In the genomic region with DNA sequence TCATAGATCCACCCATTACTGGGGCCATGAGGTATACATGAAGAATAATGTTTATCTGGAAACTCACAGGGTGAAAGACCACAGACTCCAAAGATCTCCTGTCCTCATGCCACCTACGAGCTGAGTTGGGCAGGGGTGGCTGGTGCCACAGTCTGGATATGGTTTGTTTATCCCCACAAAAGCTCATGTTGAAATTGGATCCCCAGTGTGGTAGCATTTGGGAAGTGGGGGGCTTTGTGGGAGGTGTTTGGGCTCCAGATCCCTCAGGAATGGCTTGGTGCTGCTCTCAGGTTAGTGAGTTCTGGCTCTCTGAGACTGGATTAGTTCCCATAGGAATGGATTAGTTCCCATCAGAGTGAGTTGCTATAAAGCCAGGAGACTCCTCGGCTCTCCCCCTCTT, we compare ENCODE assay signal across 24 cellular contexts.
"Had no signal": no experiment of that assay in that cellular context is flagged by ENCODE, and none has a peak within 500 bp of the region (broad histone marks: within the 10 kb centered on the region; RNA-seq: fewer than 3 reads in every experiment).

No MANE protein-coding gene starts in this region.

- H3K9ac ChIP-seq: KMS-11 had no signal

- H3K27ac ChIP-seq: HL-60, KMS-11 had no signal

- H3K4me1 Mint-ChIP-seq: IgD-negative memory B cell, T-helper 17 cell had no signal

- H3K27ac Mint-ChIP-seq: IgD-negative memory B cell, T-helper 17 cell had no signal

- DNase-seq: Kasumi-1, MM.1S, NCI-H1092 treated with DMSO at 0.1 percent for 48 hours, NCI-H1436, NCI-H187, NCI-H2029 treated with DMSO at 0.1 percent for 48 hours, NCI-H2227 treated with DMSO at 0.1 percent for 48 hours, NCI-H446, NCI-H510A, NCI-H524 treated with DMSO at 0.1 percent for 48 hours, NCI-H69, NCI-H774, PC-3, SHP77 treated with DMSO at 0.1 percent for 48 hours, SJCRH30, T-helper 1 cell, T-helper 17 cell had no signal

- H3K27me3 ChIP-seq: SJCRH30 had no signal

- H3K9me3 ChIP-seq: SJCRH30 had no signal

- ATAC-seq: K562, Panc1, Right ventricle myocardium inferior, SK-N-SH treated with all-trans-retinoic acid at 6 μM for 48 hours, T-helper 17 cell had no signal

- H3K4me2 ChIP-seq: KMS-11 had no signal

- H3K36me3 ChIP-seq: SJCRH30 had no signal

- H3K4me3 ChIP-seq: K562, SJCRH30 had no signal

- H3K4me3 Mint-ChIP-seq: IgD-negative memory B cell, T-helper 17 cell had no signal

- H3K36me3 Mint-ChIP-seq: IgD-negative memory B cell had no signal

- H3K27me3 Mint-ChIP-seq: IgD-negative memory B cell, T-helper 17 cell had no signal
